10 cellular contexts compared by ENCODE assay signal in genomic region chr2:1731512-1731962, GRCh38. TPM values are rescaled to one million over a fixed set of nuclear protein-coding genes. Genes with fewer than 3 reads are reported as not detected.
DNase-seq lines count a peak whose midpoint lies in the region; ATAC-seq and TF ChIP-seq lines count a peak whose summit lies in the region.
"Had no signal": no experiment of that assay in that cellular context is flagged by ENCODE, and none has a peak within 500 bp of the region (broad histone marks: within the 10 kb centered on the region; RNA-seq: fewer than 3 reads in every experiment).

No MANE protein-coding gene starts in this region.

- H2AFZ ChIP-seq in IMR-90 (replicated peaks; ENCODE audit: low read length, poor library complexity): peak overlapping the region; percentile 26

- H3K4me3 Mint-ChIP-seq in T-helper 2 cell treated with Interferon-gamma antibody and Interleukin-4, amounts not matched to agents 5 μg/mL and 100 μg/mL, for 36 hours: no peak overlapping the region
- H3K4me3 Mint-ChIP-seq: activated CD4-positive, alpha-beta memory T cell treated with anti-CD3 and anti-CD28 coated beads, Interleukin-2, amount 10 ng/mL, durations not matched to agents 7 days and 5 days had no signal

- peak overlapping the region; percentile 93 for H2BK120ac ChIP-seq in IMR-90 (ENCODE audit: low read depth, low read length)

- peak overlapping the region; percentile 65 for H2AK9ac ChIP-seq in IMR-90 (replicated peaks; ENCODE audit: low read depth, low read length, poor library complexity)

- peak overlapping the region; percentile 90 for H2BK20ac ChIP-seq in IMR-90 (ENCODE audit: low read depth, low read length)

- no peaks in the 10 kb centered on the region for H3K4me1 Mint-ChIP-seq in T-helper 2 cell treated with Interferon-gamma antibody and Interleukin-4, amounts not matched to agents 5 μg/mL and 100 μg/mL, for 36 hours (ENCODE audit: low read depth)
- H3K4me1 Mint-ChIP-seq: activated CD4-positive, alpha-beta memory T cell treated with anti-CD3 and anti-CD28 coated beads, Interleukin-2, amount 10 ng/mL, durations not matched to agents 7 days and 5 days had no signal

- WGBS in IMR-90 (ENCODE audit: extremely low coverage in 2 of 2, insufficient read length in 1 of 2), 2 experiments: no CpG with 5 or more reads among the region's 6 CpGs

- no peak for TF ChIP-seq RAD21 in IMR-90 (IDR thresholded peaks at IDR 0.05; ENCODE audit: low read length)

- peak overlapping the region; percentile 86 for H3K18ac ChIP-seq in IMR-90 (ENCODE audit: low read depth, low read length)

- H3K27me3 ChIP-seq in IMR-90 (ENCODE audit: control insufficient read depth, insufficient read depth, low read length) (no peaks in the 10 kb centered on the region), subcutaneous abdominal adipose tissue (ENCODE audit: control insufficient read depth in 5 of 5, insufficient read depth in 4 of 5, low read length in 5 of 5) (no peaks in the 10 kb centered on the region)

- H3K9ac ChIP-seq in IMR-90 (ENCODE audit: low read depth, low read length) (peak overlapping the region; percentile 23), subcutaneous abdominal adipose tissue (ENCODE audit: low read length in 5 of 5) (peak overlapping the region in 3 of 5 donors; percentile 55 to 63 (median 60))

- peak overlapping the region; percentile 80 for H3K56ac ChIP-seq in IMR-90 (ENCODE audit: extremely low read depth, insufficient read depth, low read length)

- H3K36me3 ChIP-seq in IMR-90 (ENCODE audit: control insufficient read depth, insufficient read depth, low read length) (peaks cover 3% of the 10 kb centered on the region; the same call in 1 of the 2 replicates), subcutaneous abdominal adipose tissue (ENCODE audit: control insufficient read depth in 5 of 5, insufficient read depth in 5 of 5, low read length in 5 of 5) (no peaks in the 10 kb centered on the region)

- TF ChIP-seq POLR2A in IMR-90 (IDR thresholded peaks at IDR 0.05; ENCODE audit: low read depth, low read length): peak; percentile 56

- dilution Hi-C loops in IMR-90 (cut with HindIII; ENCODE audit: low sequenced_read_pairs, unreplicated experiment): no loop called here

- H3K4me1 ChIP-seq in IMR-90 (ENCODE audit: control insufficient read depth, insufficient read depth, low read length) (peaks cover 39% of the 10 kb centered on the region), subcutaneous abdominal adipose tissue (ENCODE audit: control insufficient read depth in 5 of 5, insufficient read depth in 5 of 5, low read length in 5 of 5) (peaks cover 29 to 71% (median 68%) of the 10 kb centered on the region in 5 donors)

- peaks cover 8 to 49% of the 10 kb centered on the region in 2 experiments; a peak in 3 of 4 replicates for H3K79me1 ChIP-seq in IMR-90 (ENCODE audit: low read depth in 1 of 2, low read length in 2 of 2)

- peaks cover 27% of the 10 kb centered on the region for H3K9me1 ChIP-seq in IMR-90 (ENCODE audit: insufficient read depth, low read length)

- BruUV-seq in IMR-90 (replicated peaks; lab: Mats Ljungman, UMichigan): no TSS peak

- H4K91ac ChIP-seq in IMR-90 (ENCODE audit: insufficient read depth, low read depth, low read length): peak overlapping the region; percentile 91

- H4K8ac ChIP-seq in IMR-90 (ENCODE audit: low read depth in 2 of 2, low read length in 2 of 2): peak overlapping the region; percentile 13 to 59

- H2BK5ac ChIP-seq in IMR-90 (ENCODE audit: low read depth, low read length, poor library complexity, severe bottlenecking): peak overlapping the region; percentile 94

- CTCF ChIA-PET in IMR-90 (lab: Yijun Ruan, JAX): interaction anchor here (0.8 to 2.4 kb wide), 7 partner anchors 11 to 130 kb away, joined by 3 to 7 read pairs (median 3); no protein-coding TSS in a partner anchor

- H3K4me2 ChIP-seq in IMR-90 (ENCODE audit: low read depth, low read length): peak overlapping the region; percentile 60

- H2BK15ac ChIP-seq in IMR-90 (ENCODE audit: low read depth, low read length): peak overlapping the region; percentile 10; the same call in 2 of the 3 replicates

- intact Hi-C loops in IMR-90 (cut with micrococcal nuclease): no loop called here

- H4K20me1 ChIP-seq in IMR-90 (ENCODE audit: insufficient read depth, low read length): peaks cover 73% of the 10 kb centered on the region

- no peaks in the 10 kb centered on the region for H3K27me3 Mint-ChIP-seq in T-helper 2 cell treated with Interferon-gamma antibody and Interleukin-4, amounts not matched to agents 5 μg/mL and 100 μg/mL, for 36 hours (ENCODE audit: low read depth)
- H3K27me3 Mint-ChIP-seq: activated CD4-positive, alpha-beta memory T cell treated with anti-CD3 and anti-CD28 coated beads, Interleukin-2, amount 10 ng/mL, durations not matched to agents 7 days and 5 days had no signal

- in situ Hi-C loops in IMR-90 (cut with MboI; ENCODE audit: low sequenced_read_pairs): no loop called here

- no peaks in the 10 kb centered on the region for H3K36me3 Mint-ChIP-seq in T-helper 2 cell treated with Interferon-gamma antibody and Interleukin-4, amounts not matched to agents 5 μg/mL and 100 μg/mL, for 36 hours (ENCODE audit: low read depth)

- H3K4me3 ChIP-seq in IMR-90 (ENCODE audit: insufficient read depth, low read depth, low read length): no peak overlapping the region
- peak overlapping the region in 3 of 5 donors; percentile 4 to 37 (median 33) for H3K4me3 ChIP-seq in subcutaneous abdominal adipose tissue (ENCODE audit: low read depth in 1 of 5, low read length in 5 of 5)

- peak overlapping the region; percentile 98 for H3K4ac ChIP-seq in IMR-90 (ENCODE audit: low read depth, low read length)

- TF ChIP-seq CTCF in IMR-90 (conservative IDR thresholded peaks at IDR 0.05; ENCODE audit: low read depth, low read length): no peak

- no peak overlapping the region for H3K27ac Mint-ChIP-seq in T-helper 2 cell treated with Interferon-gamma antibody and Interleukin-4, amounts not matched to agents 5 μg/mL and 100 μg/mL, for 36 hours
- H3K27ac Mint-ChIP-seq: activated CD4-positive, alpha-beta memory T cell treated with anti-CD3 and anti-CD28 coated beads, Interleukin-2, amount 10 ng/mL, durations not matched to agents 7 days and 5 days had no signal

- H3K9me3 ChIP-seq in IMR-90 (ENCODE audit: control insufficient read depth, insufficient read depth, low read length): peaks cover 3% of the 10 kb centered on the region; the same call in 1 of the 2 replicates
- H3K9me3 ChIP-seq in subcutaneous abdominal adipose tissue (ENCODE audit: control insufficient read depth in 5 of 5, low read length in 5 of 5): no peaks in the 10 kb centered on the region

- peak overlapping the region; percentile 84 for H4K5ac ChIP-seq in IMR-90 (ENCODE audit: low read depth, low read length)

- ATAC-seq in IMR-90 (ENCODE audit: low read depth) (peak; percentile 16), GM21367 (IDR thresholded peaks at IDR 0.05; ENCODE audit: unreplicated experiment) (no peak), HG03520 (IDR thresholded peaks at IDR 0.05; ENCODE audit: unreplicated experiment) (no peak)

- peak; percentile 86 for DNase-seq in IMR-90
- DNase-seq in astrocyte of the hippocampus (ENCODE audit: low read depth, low spot score): peak; percentile 84
- peak; percentile 51 for DNase-seq in islet precursor cell
- no peak for DNase-seq in NK-92 treated with Interleukin-12 subunit alpha and Interleukin-12 subunit beta, amount 100 ng/mL, for 24 hours (lab: John Stamatoyannopoulos, UW)
- no peak for DNase-seq in T-helper 2 cell treated with Interferon-gamma antibody and Interleukin-4, amounts not matched to agents 5 μg/mL and 100 μg/mL, for 36 hours (ENCODE audit: low spot score)
- DNase-seq: activated CD4-positive, alpha-beta memory T cell treated with anti-CD3 and anti-CD28 coated beads, Interleukin-2, amount 10 ng/mL, durations not matched to agents 7 days and 5 days; NCI-H774 had no signal

- peak overlapping the region; percentile 93 for H3K23ac ChIP-seq in IMR-90 (ENCODE audit: low read depth, low read length)

- H2AK5ac ChIP-seq in IMR-90 (ENCODE audit: low read depth, low read length): peak overlapping the region; percentile 85

- H3K27ac ChIP-seq in IMR-90 (ENCODE audit: insufficient read depth, low read length): peak overlapping the region; percentile 99
- H3K27ac ChIP-seq in subcutaneous abdominal adipose tissue (ENCODE audit: low read depth, low read length): peak overlapping the region; percentile 98

- no peaks in the 10 kb centered on the region for H3K9me3 Mint-ChIP-seq in T-helper 2 cell treated with Interferon-gamma antibody and Interleukin-4, amounts not matched to agents 5 μg/mL and 100 μg/mL, for 36 hours
- H3K9me3 Mint-ChIP-seq: activated CD4-positive, alpha-beta memory T cell treated with anti-CD3 and anti-CD28 coated beads, Interleukin-2, amount 10 ng/mL, durations not matched to agents 7 days and 5 days had no signal

- H3K14ac ChIP-seq in IMR-90 (replicated peaks; ENCODE audit: low read depth, low read length): peak overlapping the region; percentile 78

- POLR2A ChIA-PET in IMR-90 (lab: Charles Lee; ENCODE audit: unreplicated experiment): no interaction called here

TF ChIP-seq in IMR-90, 13 proteins besides CTCF, POLR2A, EP300 and RAD21 (continues in another document):
- no peak for TF ChIP-seq SMC3 (IDR thresholded peaks at IDR 0.05; ENCODE audit: low read depth, low read length)
- TF ChIP-seq MXI1 (IDR thresholded peaks at IDR 0.05; ENCODE audit: borderline replicate concordance, low read depth, low read length): no peak
- peak; percentile 39; the same call in 1 of the 2 replicates for TF ChIP-seq MAZ (IDR thresholded peaks at IDR 0.05; ENCODE audit: borderline replicate concordance, low read depth, low read length)
- TF ChIP-seq CEBPB (IDR thresholded peaks at IDR 0.05; ENCODE audit: low read depth, low read length): no peak
- TF ChIP-seq RCOR1 (IDR thresholded peaks at IDR 0.05; ENCODE audit: insufficient replicate concordance, low read length): no peak
- no peak for TF ChIP-seq ELK1 (IDR thresholded peaks at IDR 0.05; ENCODE audit: borderline replicate concordance, low read depth, low read length)
- no peak for TF ChIP-seq MAFK (IDR thresholded peaks at IDR 0.05; ENCODE audit: low read depth, low read length)

RNA-seq across cellular contexts. Expression of gene PXDN, which starts 12.8 kb away (rescaled TPM):
- 148 and 153 TPM in 2 replicates for total RNA-seq in IMR-90 (2012; rRNA removed)
- polyA plus RNA-seq in IMR-90 (2012; rRNA removed): 268 and 332 TPM in 2 replicates
- 300 and 432 TPM in 2 replicates for polyA plus RNA-seq in IMR-90 (2012; cell fraction: cytosol; rRNA removed)
- polyA plus RNA-seq in IMR-90 (2012; cell fraction: nucleus; rRNA removed; ENCODE audit: low replicate concordance): 369 and 399 TPM in 2 replicates
- total RNA-seq: activated CD4-positive, alpha-beta memory T cell treated with anti-CD3 and anti-CD28 coated beads, Interleukin-2, amount 10 ng/mL, durations not matched to agents 7 days and 5 days had no signal

Comparison
In these comparisons a context has a peak if more than half of its experiments do, and no peak if none do; other contexts are left out.
1. DNase-seq: peak in IMR-90 (single experiment), astrocyte of the hippocampus (single experiment) and islet precursor cell (single experiment); none in NK-92 treated with Interleukin-12 subunit alpha and Interleukin-12 subunit beta, amount 100 ng/mL, for 24 hours (single experiment) and T-helper 2 cell treated with Interferon-gamma antibody and Interleukin-4, amounts not matched to agents 5 μg/mL and 100 μg/mL, for 36 hours (single experiment).